Comparison of ENCODE assay signal across 18 cellular contexts in the genomic region with DNA sequence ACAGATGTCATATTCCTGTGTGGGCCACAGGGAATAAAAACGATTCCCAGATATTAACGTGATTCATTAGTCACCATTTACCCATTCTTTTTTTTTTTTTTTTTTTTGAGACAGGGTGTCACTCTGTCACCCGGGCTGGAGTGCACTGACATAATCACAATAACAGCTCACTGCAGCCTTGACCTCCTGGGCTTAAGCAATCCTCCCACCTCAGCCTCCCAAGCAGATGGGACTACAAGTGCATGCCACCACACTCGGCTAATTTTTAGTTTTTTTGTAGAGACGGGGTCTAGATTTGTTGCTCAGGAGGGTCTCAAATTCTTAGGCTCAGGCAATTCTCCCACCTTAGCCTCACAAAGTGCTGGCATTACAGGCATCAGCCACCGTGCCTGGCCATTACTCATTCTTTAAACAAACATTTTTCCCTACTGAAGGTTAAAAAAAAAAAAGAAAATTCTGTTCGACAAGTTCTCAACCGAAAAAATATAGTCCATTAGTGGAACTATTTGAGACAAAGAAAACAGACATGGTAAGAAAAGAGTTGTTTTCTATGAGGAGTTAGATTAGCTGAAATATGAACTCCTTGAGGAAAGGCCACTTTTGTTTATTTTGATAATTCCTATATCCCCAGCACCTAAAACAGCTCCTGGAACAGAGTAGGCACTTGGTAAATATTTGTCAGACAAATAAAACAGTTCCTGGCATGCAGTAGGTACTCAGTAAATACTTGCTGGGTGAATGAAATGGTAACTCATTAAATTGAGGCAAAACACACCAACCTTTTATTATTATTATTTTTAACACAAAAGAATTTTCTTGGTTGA. TPM values are rescaled to one million over a fixed set of nuclear protein-coding genes. Genes with fewer than 3 reads are reported as not detected.
DNase-seq lines count a peak whose midpoint lies in the region; ATAC-seq and TF ChIP-seq lines count a peak whose summit lies in the region.
"Had no signal": no experiment of that assay in that cellular context is flagged by ENCODE, and none has a peak within 500 bp of the region (broad histone marks: within the 10 kb centered on the region; RNA-seq: fewer than 3 reads in every experiment).

No MANE protein-coding gene starts in this region.

- H3K4me3 ChIP-seq in Panc1 (ENCODE audit: low read depth in 2 of 2, low read length in 2 of 2) (no peak overlapping the region), fibroblast of villous mesenchyme (ENCODE audit: low read depth, low read length) (no peak overlapping the region), SK-N-SH (ENCODE audit: low read depth in 2 of 2, low read length in 1 of 2) (no peak overlapping the region)

- CTCF ChIA-PET in Panc1 (lab: Charles Lee) (no interaction called here), SK-N-SH (lab: Yijun Ruan, JAX) (interaction anchor here (0.7 kb wide), 1 partner anchor 206 kb away, joined by 3 read pairs; no protein-coding TSS in a partner anchor)

- peaks cover 6% of the 10 kb centered on the region for H3K4me1 Mint-ChIP-seq in stimulated activated effector memory CD8-positive, alpha-beta T cell treated with anti-CD3 and anti-CD28 coated beads, Interleukin-12 subunit alpha, Interleukin-12 subunit beta, amount 100 ng/mL, for 72 hours

- TF ChIP-seq CTCF in Panc1 (IDR thresholded peaks at IDR 0.05) (no peak), fibroblast of villous mesenchyme (IDR thresholded peaks at IDR 0.05; ENCODE audit: insufficient read depth, low read depth, low read length) (no peak), SK-N-SH (IDR thresholded peaks at IDR 0.05) (no peak)

- H3K27ac ChIP-seq in Panc1 (ENCODE audit: low read length) = no peak overlapping the region
- H3K27ac ChIP-seq in SK-N-SH (ENCODE audit: low read depth in 2 of 2, low read length in 1 of 2) = no peak overlapping the region

- TF ChIP-seq RAD21 in SK-N-SH (IDR thresholded peaks at IDR 0.05; ENCODE audit: low read length) = no peak

- in situ Hi-C loops in Panc1 (cut with HindIII; ENCODE audit: low pct_unique_long_range_greater_than_20kb, low sequenced_read_pairs) = no loop called here

- H3K27me3 ChIP-seq in Panc1 (ENCODE audit: control insufficient read depth, insufficient read depth, low read length) (no peaks in the 10 kb centered on the region), SK-N-SH (ENCODE audit: insufficient read depth) (no peaks in the 10 kb centered on the region)

- H3K9me3 ChIP-seq in Panc1 (ENCODE audit: control insufficient read depth, insufficient read depth, low read depth, low read length) = no peaks in the 10 kb centered on the region
- no peaks in the 10 kb centered on the region for H3K9me3 ChIP-seq in SK-N-SH

- H3K9me3 Mint-ChIP-seq in stimulated activated effector memory CD8-positive, alpha-beta T cell treated with anti-CD3 and anti-CD28 coated beads, Interleukin-12 subunit alpha, Interleukin-12 subunit beta, amount 100 ng/mL, for 72 hours = no peaks in the 10 kb centered on the region
- H3K9me3 Mint-ChIP-seq: CD4-positive, CD25-positive, alpha-beta regulatory T cell had no signal

- H3K9me2 ChIP-seq in SK-N-SH = no peaks in the 10 kb centered on the region

- POLR2A ChIA-PET in Panc1 (lab: Charles Lee) (no interaction called here), SK-N-SH (lab: Yijun Ruan, JAX) (no interaction called here)

- H3K4me1 ChIP-seq in Panc1 (ENCODE audit: control insufficient read depth, insufficient read depth, low read length) (peaks cover 6% of the 10 kb centered on the region; the same call in 1 of the 2 replicates), SK-N-SH (ENCODE audit: control insufficient read depth in 1 of 2, insufficient read depth in 2 of 2, low read depth in 1 of 2, low read length in 1 of 2) (no peaks in the 10 kb centered on the region)

- no peak for TF ChIP-seq EP300 in SK-N-SH (IDR thresholded peaks at IDR 0.05; ENCODE audit: borderline replicate concordance in 1 of 2, low read depth in 1 of 2, low read length in 1 of 2)

- peaks cover 100% of the 10 kb centered on the region for H3K36me3 Mint-ChIP-seq in stimulated activated effector memory CD8-positive, alpha-beta T cell treated with anti-CD3 and anti-CD28 coated beads, Interleukin-12 subunit alpha, Interleukin-12 subunit beta, amount 100 ng/mL, for 72 hours

- H3K9ac ChIP-seq in SK-N-SH = no peak overlapping the region

- no peaks in the 10 kb centered on the region for H3F3A ChIP-seq in SK-N-SH (replicated peaks; ENCODE audit: insufficient read depth)

- intact Hi-C loops in Panc1 (cut with micrococcal nuclease; ENCODE audit: unreplicated experiment) = no loop called here

- H3K79me2 ChIP-seq in SK-N-SH (ENCODE audit: insufficient read depth) = peaks cover 6% of the 10 kb centered on the region; the same call in 1 of the 2 replicates

- 83% methylated on average over 8 of the region's 8 CpGs for WGBS in SK-N-SH (ENCODE audit: low lambda C conversion rate)

- H3K4me3 Mint-ChIP-seq in stimulated activated effector memory CD8-positive, alpha-beta T cell treated with anti-CD3 and anti-CD28 coated beads, Interleukin-12 subunit alpha, Interleukin-12 subunit beta, amount 100 ng/mL, for 72 hours = no peak overlapping the region
- H3K4me3 Mint-ChIP-seq: CD4-positive, CD25-positive, alpha-beta regulatory T cell had no signal

- peak; percentile 95 for ATAC-seq in Panc1
- ATAC-seq in stimulated activated effector memory CD8-positive, alpha-beta T cell treated with anti-CD3 and anti-CD28 coated beads, Interleukin-12 subunit alpha, Interleukin-12 subunit beta, amount 100 ng/mL, for 72 hours = no peak

- no peaks in the 10 kb centered on the region for H4K20me1 ChIP-seq in SK-N-SH (ENCODE audit: insufficient read depth)

- no TSS peak for BruUV-seq in Panc1 (replicated peaks; lab: Mats Ljungman, UMichigan)

- peaks cover 22% of the 10 kb centered on the region for H3K36me3 ChIP-seq in Panc1 (ENCODE audit: control insufficient read depth, insufficient read depth, low read length)
- peaks cover 68 to 88% of the 10 kb centered on the region in 2 experiments for H3K36me3 ChIP-seq in SK-N-SH (replicated peaks in 1 of 2; ENCODE audit: control insufficient read depth in 1 of 2, insufficient read depth in 2 of 2, low read length in 1 of 2)

- H3K27ac Mint-ChIP-seq in stimulated activated effector memory CD8-positive, alpha-beta T cell treated with anti-CD3 and anti-CD28 coated beads, Interleukin-12 subunit alpha, Interleukin-12 subunit beta, amount 100 ng/mL, for 72 hours = peak overlapping the region; percentile 26

- no peak overlapping the region for H2AFZ ChIP-seq in SK-N-SH (ENCODE audit: low read depth)

- DNase-seq in DMS53 treated with DMSO at 0.1 percent for 48 hours (lab: John Stamatoyannopoulos, UW; ENCODE audit: unreplicated experiment) (peak; percentile 68), Panc1 (ENCODE audit: low read depth, low spot score) (peak; percentile 51), fibroblast of villous mesenchyme (ENCODE audit: low read depth) (peak; percentile 14), SK-N-SH (no peak), middle frontal gyrus (ENCODE audit: extremely low spot score, low spot score) (no peak)
- no peak for DNase-seq in stimulated activated effector memory CD8-positive, alpha-beta T cell treated with anti-CD3 and anti-CD28 coated beads, Interleukin-12 subunit alpha, Interleukin-12 subunit beta, amount 100 ng/mL, for 72 hours (ENCODE audit: low spot score in 2 of 2)
- no peak for DNase-seq in activated CD8-positive, alpha-beta memory T cell treated with anti-CD3 and anti-CD28 coated beads for 24 hours
- DNase-seq: ACHN; Calu3; CD4-positive, CD25-positive, alpha-beta regulatory T cell; DMS79; H7; NCI-H1105; NCI-H1694 treated with DMSO at 0.1 percent for 48 hours; NCI-H2107; NCI-H345; NCI-H526 treated with DMSO at 0.1 percent for 48 hours; SIG-M5 had no signal

- H3K4me2 ChIP-seq in SK-N-SH = no peak overlapping the region

TF ChIP-seq in SK-N-SH, 30 proteins besides CTCF, POLR2A, EP300 and RAD21 (continues in another document):
- TF ChIP-seq, protein P1, sequence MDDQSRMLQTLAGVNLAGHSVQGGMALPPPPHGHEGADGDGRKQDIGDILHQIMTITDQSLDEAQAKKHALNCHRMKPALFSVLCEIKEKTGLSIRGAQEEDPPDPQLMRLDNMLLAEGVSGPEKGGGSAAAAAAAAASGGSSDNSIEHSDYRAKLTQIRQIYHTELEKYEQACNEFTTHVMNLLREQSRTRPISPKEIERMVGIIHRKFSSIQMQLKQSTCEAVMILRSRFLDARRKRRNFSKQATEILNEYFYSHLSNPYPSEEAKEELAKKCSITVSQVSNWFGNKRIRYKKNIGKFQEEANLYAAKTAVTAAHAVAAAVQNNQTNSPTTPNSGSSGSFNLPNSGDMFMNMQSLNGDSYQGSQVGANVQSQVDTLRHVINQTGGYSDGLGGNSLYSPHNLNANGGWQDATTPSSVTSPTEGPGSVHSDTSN (IDR thresholded peaks at IDR 0.05) = no peak
- TF ChIP-seq EZH2phosphoT487 (IDR thresholded peaks at IDR 0.05; ENCODE audit: borderline replicate concordance, low read depth) = no peak
- TF ChIP-seq YY1 (IDR thresholded peaks at IDR 0.05; ENCODE audit: low read depth) = no peak
- TF ChIP-seq, protein P2, sequence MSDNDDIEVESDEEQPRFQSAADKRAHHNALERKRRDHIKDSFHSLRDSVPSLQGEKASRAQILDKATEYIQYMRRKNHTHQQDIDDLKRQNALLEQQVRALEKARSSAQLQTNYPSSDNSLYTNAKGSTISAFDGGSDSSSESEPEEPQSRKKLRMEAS (IDR thresholded peaks at IDR 0.05; ENCODE audit: low read depth) = no peak
- no peak for TF ChIP-seq RFX5 (IDR thresholded peaks at IDR 0.05; ENCODE audit: low read length)
- no peak for TF ChIP-seq JUND (IDR thresholded peaks at IDR 0.05)
- TF ChIP-seq FOXM1 (IDR thresholded peaks at IDR 0.05; ENCODE audit: low read depth) = no peak
- no peak for TF ChIP-seq NFIC (IDR thresholded peaks at IDR 0.05; ENCODE audit: borderline replicate concordance)
- no peak for TF ChIP-seq CHD2 (IDR thresholded peaks at IDR 0.05; ENCODE audit: low read length, partially characterized antibody)

RNA-seq across cellular contexts. Expression of a gene that starts 32.1 kb away (rescaled TPM):
- total RNA-seq in Panc1 (2021; ENCODE audit: unreplicated experiment) (12.4 TPM), fibroblast of villous mesenchyme (31.6 and 43.6 TPM in 2 replicates)
- polyA plus RNA-seq in Panc1 (2012; ENCODE audit: insufficient read length) = 16.4 TPM
- polyA plus RNA-seq in SK-N-SH (2012; rRNA removed) = 11.9 and 12.1 TPM in 2 replicates
- 14.4 and 17.7 TPM in 2 replicates for polyA plus RNA-seq in SK-N-SH (2012; cell fraction: cytosol; rRNA removed)
- 6.3 and 8.1 TPM in 2 replicates for polyA plus RNA-seq in SK-N-SH (2012; cell fraction: nucleus; rRNA removed)

RNA-seq across cellular contexts. Expression of a gene that starts 44.6 kb away (rescaled TPM):
- total RNA-seq in Panc1 (2021; ENCODE audit: unreplicated experiment) = 57.6 TPM
- 16.1 TPM for polyA plus RNA-seq in Panc1 (2012; ENCODE audit: insufficient read length)
- 52.8 and 67.8 TPM in 2 replicates for total RNA-seq in fibroblast of villous mesenchyme
- 12.4 and 15.2 TPM in 2 replicates for polyA plus RNA-seq in SK-N-SH (2012; rRNA removed)
- polyA plus RNA-seq in SK-N-SH (2012; cell fraction: cytosol; rRNA removed) = 15.7 and 15.8 TPM in 2 replicates
- polyA plus RNA-seq in SK-N-SH (2012; cell fraction: nucleus; rRNA removed) = 8.3 and 18.6 TPM in 2 replicates

RNA-seq across cellular contexts. Expression of a gene that starts 52.6 kb away (rescaled TPM):
- total RNA-seq in Panc1 (2021; ENCODE audit: unreplicated experiment) = 5.9 TPM
- 1.9 TPM for polyA plus RNA-seq in Panc1 (2012; ENCODE audit: insufficient read length)
- total RNA-seq in fibroblast of villous mesenchyme = 11.6 and 20.3 TPM in 2 replicates
- 2.2 and 3.2 TPM in 2 replicates for polyA plus RNA-seq in SK-N-SH (2012; rRNA removed)
- polyA plus RNA-seq in SK-N-SH (2012; cell fraction: cytosol; rRNA removed) = 4.2 and 4.9 TPM in 2 replicates
- 0.90 and 1.8 TPM in 2 replicates for polyA plus RNA-seq in SK-N-SH (2012; cell fraction: nucleus; rRNA removed)

Comparison
In these comparisons a context has a peak if more than half of its experiments do, and no peak if none do; other contexts are left out.
1. DNase-seq: peak in DMS53 treated with DMSO at 0.1 percent for 48 hours (single experiment), Panc1 (single experiment) and fibroblast of villous mesenchyme (single experiment); none in stimulated activated effector memory CD8-positive, alpha-beta T cell treated with anti-CD3 and anti-CD28 coated beads, Interleukin-12 subunit alpha, Interleukin-12 subunit beta, amount 100 ng/mL, for 72 hours (0 of 2), SK-N-SH (single experiment), middle frontal gyrus (single experiment) and activated CD8-positive, alpha-beta memory T cell treated with anti-CD3 and anti-CD28 coated beads for 24 hours (single experiment).